Comparison of ENCODE assay signal across 21 cellular contexts in genomic region chr1:204946640-204947039, GRCh38.
A peak's percentile ranks its signal among the peaks of the same experiment; 100 is the strongest.
DNase-seq lines count a peak whose midpoint lies in the region; ATAC-seq, FAIRE-seq and TF ChIP-seq lines count a peak whose summit lies in the region.
"Had no signal": no experiment of that assay in that cellular context is flagged by ENCODE, and none has a peak within 500 bp of the region (broad histone marks: within the 10 kb centered on the region; RNA-seq: fewer than 3 reads in every experiment).

No MANE protein-coding gene starts in this region.

- no peaks in the 10 kb centered on the region for H3K27me3 ChIP-seq in neural cell (ENCODE audit: insufficient read depth, low read depth, low read length)
- peaks cover 2 to 14% of the 10 kb centered on the region in 2 experiments; a peak in 3 of 5 replicates for H3K27me3 ChIP-seq in HepG2 (ENCODE audit: control insufficient read depth in 1 of 2, insufficient read depth in 2 of 2, low read length in 2 of 2)
- H3K27me3 ChIP-seq: BE2C had no signal

- H3K9me2 ChIP-seq in neural cell (ENCODE audit: insufficient read depth, low read length): no peaks in the 10 kb centered on the region

- H3K79me2 ChIP-seq in neural cell (replicated peaks; ENCODE audit: insufficient read depth, low read length) (no peaks in the 10 kb centered on the region), HepG2 (ENCODE audit: insufficient read depth, low read length) (no peaks in the 10 kb centered on the region)

- no peaks in the 10 kb centered on the region for H3F3A ChIP-seq in neural cell (ENCODE audit: insufficient read depth, low read length, poor library complexity, severe bottlenecking)

- CTCF ChIA-PET in HepG2 (lab: Yijun Ruan, JAX; ENCODE audit: low intra/inter-chr PET ratio, low total read pairs): no interaction called here

- H3K9me3 Mint-ChIP-seq in stimulated activated naive B cell treated with anti-CD40 and anti-IgM and Interleukin-4, amounts not matched to agents 10 μg/mL and 1 μg/mL and 100 μg/mL, for 72 hours: no peaks in the 10 kb centered on the region
- H3K9me3 Mint-ChIP-seq: CD4-positive, alpha-beta memory T cell; HFFc6 had no signal

- TF ChIP-seq RAD21 in neural cell (conservative IDR thresholded peaks at IDR 0.05) (no peak), HepG2 (CRISPR knock-in tag; IDR thresholded peaks at IDR 0.05) (no peak)

- no peak for TF ChIP-seq EP300 in neural cell (conservative IDR thresholded peaks at IDR 0.05; ENCODE audit: poor library complexity, severe bottlenecking)
- no peak for TF ChIP-seq EP300 in HepG2 (IDR thresholded peaks at IDR 0.05; ENCODE audit: low read depth in 2 of 2, low read length in 2 of 2)
- no peak for TF ChIP-seq EP300 in HepG2 (CRISPR knock-in tag; IDR thresholded peaks at IDR 0.05; ENCODE audit: borderline replicate concordance)

- H3K4me3 Mint-ChIP-seq in stimulated activated naive B cell treated with anti-CD40 and anti-IgM and Interleukin-4, amounts not matched to agents 10 μg/mL and 1 μg/mL and 100 μg/mL, for 72 hours: no peak overlapping the region
- H3K4me3 Mint-ChIP-seq: CD4-positive, alpha-beta memory T cell; HFFc6 had no signal

- intact Hi-C loops in HepG2 (cut with micrococcal nuclease; ENCODE audit: unreplicated experiment): no loop called here

- no peak for TF ChIP-seq POLR2A in HepG2 (IDR thresholded peaks at IDR 0.05; ENCODE audit: insufficient read depth in 1 of 2, low read depth in 2 of 2, low read length in 2 of 2)

- in situ Hi-C loops in HepG2 (cut with HindIII; ENCODE audit: extremely low pct_ligation_motif_present, low pct_unique_long_range_greater_than_20kb): no loop called here

- no peak for FAIRE-seq in HepG2 (lab: Jason Lieb, UNC)
- FAIRE-seq: A549, GM12891, H54 had no signal

- POLR2A ChIA-PET in HepG2 (lab: Yijun Ruan, JAX): no interaction called here

- H4K20me1 ChIP-seq in neural cell (ENCODE audit: insufficient read depth) (no peaks in the 10 kb centered on the region), HepG2 (ENCODE audit: insufficient read depth, low read length) (no peaks in the 10 kb centered on the region)

- no peak for TF ChIP-seq CTCF in neural cell (IDR thresholded peaks at IDR 0.05; ENCODE audit: poor library complexity, severe bottlenecking)
- TF ChIP-seq CTCF in HepG2 (CRISPR knock-in tag; IDR thresholded peaks at IDR 0.05): no peak

- H3K4me3 ChIP-seq in neural cell (ENCODE audit: low read length) (peak overlapping the region; percentile 55), HepG2 (replicated peaks in 1 of 3; ENCODE audit: insufficient read depth in 1 of 3, low read depth in 2 of 3, low read length in 3 of 3) (no peak overlapping the region)
- H3K4me3 ChIP-seq: A549, HAP-1 had no signal

- peaks cover 9 to 11% of the 10 kb centered on the region in 2 donors for H3K27me3 Mint-ChIP-seq in stimulated activated naive B cell treated with anti-CD40 and anti-IgM and Interleukin-4, amounts not matched to agents 10 μg/mL and 1 μg/mL and 100 μg/mL, for 72 hours

- H3K36me3 ChIP-seq in neural cell (ENCODE audit: insufficient read depth, low read length) (no peaks in the 10 kb centered on the region), HepG2 (replicated peaks in 1 of 2; ENCODE audit: control insufficient read depth in 1 of 2, insufficient read depth in 2 of 2, low read length in 2 of 2) (no peaks in the 10 kb centered on the region)
- H3K36me3 ChIP-seq: BE2C, HAP-1 had no signal

- H3K9ac ChIP-seq in neural cell (ENCODE audit: low read length) (peak overlapping the region; percentile 52), HepG2 (ENCODE audit: insufficient read depth, low read depth, low read length) (no peak overlapping the region)

- H3K27ac ChIP-seq in angular gyrus (ENCODE audit: low read depth, low read length) (peak overlapping the region; percentile 42), neural cell (ENCODE audit: low read length) (peak overlapping the region; percentile 89), substantia nigra (ENCODE audit: low read depth, low read length, poor library complexity, severe bottlenecking) (peak overlapping the region; percentile 27), HepG2 (ENCODE audit: extremely low read length, insufficient read depth, low read length) (no peak overlapping the region)
- H3K27ac ChIP-seq: A549 had no signal

- WGBS in HepG2 (ENCODE audit: low lambda C conversion rate): 53% methylated on average over 8 of the region's 9 CpGs

- peaks cover 4 to 5% of the 10 kb centered on the region in 2 donors for H3K4me1 Mint-ChIP-seq in stimulated activated naive B cell treated with anti-CD40 and anti-IgM and Interleukin-4, amounts not matched to agents 10 μg/mL and 1 μg/mL and 100 μg/mL, for 72 hours

- H3K4me2 ChIP-seq in neural cell (ENCODE audit: low read length) (no peak overlapping the region), HepG2 (ENCODE audit: low read depth, low read length) (no peak overlapping the region)
- H3K4me2 ChIP-seq: A549 had no signal

- H3K9me3 ChIP-seq in neural cell (ENCODE audit: low read length): no peaks in the 10 kb centered on the region
- H3K9me3 ChIP-seq in HepG2 (ENCODE audit: low read length): no peaks in the 10 kb centered on the region
- H3K9me3 ChIP-seq: A549, BE2C, HAP-1 had no signal

- no peak for ATAC-seq in HepG2
- ATAC-seq in stimulated activated naive B cell treated with anti-CD40 and anti-IgM and Interleukin-4, amounts not matched to agents 10 μg/mL and 1 μg/mL and 100 μg/mL, for 72 hours (replicated peaks): no peak
- ATAC-seq: A549 had no signal

- DNase-seq in substantia nigra (lab: John Stamatoyannopoulos, UW): no peak
- DNase-seq in HepG2 (ENCODE audit: low spot score): no peak
- no peak for DNase-seq in stimulated activated naive B cell treated with anti-CD40 and anti-IgM and Interleukin-4, amounts not matched to agents 10 μg/mL and 1 μg/mL and 100 μg/mL, for 72 hours
- no peak for DNase-seq in germinal center (ENCODE audit: low spot score)
- DNase-seq: 8988T; ACHN; AML-193; BE2C; Calu3; CD4-positive, alpha-beta memory T cell; COR-L47; DMS53; GF-D8; GOT3; HFFc6 had no signal

- H3K4me1 ChIP-seq in HepG2 (ENCODE audit: insufficient read depth, low read length): peaks cover 9% of the 10 kb centered on the region; the same call in 1 of the 2 replicates
- H3K4me1 ChIP-seq: A549, HAP-1 had no signal

- H2AFZ ChIP-seq in neural cell (ENCODE audit: low read depth, low read length) (no peak overlapping the region), HepG2 (ENCODE audit: low read length) (no peak overlapping the region)

- no peaks in the 10 kb centered on the region for H3K36me3 Mint-ChIP-seq in stimulated activated naive B cell treated with anti-CD40 and anti-IgM and Interleukin-4, amounts not matched to agents 10 μg/mL and 1 μg/mL and 100 μg/mL, for 72 hours
- H3K36me3 Mint-ChIP-seq: CD4-positive, alpha-beta memory T cell had no signal

- no TSS peak for BruUV-seq in HepG2 (replicated peaks; lab: Mats Ljungman, UMichigan)

- H3K27ac Mint-ChIP-seq in stimulated activated naive B cell treated with anti-CD40 and anti-IgM and Interleukin-4, amounts not matched to agents 10 μg/mL and 1 μg/mL and 100 μg/mL, for 72 hours: no peak overlapping the region
- H3K27ac Mint-ChIP-seq: CD4-positive, alpha-beta memory T cell; HFFc6 had no signal

TF ChIP-seq in neural cell, 6 proteins besides CTCF, POLR2A, EP300 and RAD21 (continues in another document):
- TF ChIP-seq SMC3 (conservative IDR thresholded peaks at IDR 0.05; ENCODE audit: poor library complexity) (no peak), TAF1 (IDR thresholded peaks at IDR 0.05; ENCODE audit: low read depth) (no peak), EZH2 (IDR thresholded peaks at IDR 0.05; ENCODE audit: borderline replicate concordance, insufficient read depth, low read length, poor library complexity, severe bottlenecking) (no peak), MXI1 (conservative IDR thresholded peaks at IDR 0.05; ENCODE audit: poor library complexity, severe bottlenecking) (no peak), POLR2AphosphoS5 (IDR thresholded peaks at IDR 0.05) (no peak)

TF ChIP-seq in HepG2, 621 proteins besides CTCF, POLR2A, EP300 and RAD21:
- TF ChIP-seq IRF9 (CRISPR knock-in tag; IDR thresholded peaks at IDR 0.05; ENCODE audit: borderline replicate concordance) (no peak), ZNF672 (CRISPR knock-in tag; IDR thresholded peaks at IDR 0.05) (no peak)
